Comparison of ENCODE assay signal across 28 cellular contexts in the genomic region with DNA sequence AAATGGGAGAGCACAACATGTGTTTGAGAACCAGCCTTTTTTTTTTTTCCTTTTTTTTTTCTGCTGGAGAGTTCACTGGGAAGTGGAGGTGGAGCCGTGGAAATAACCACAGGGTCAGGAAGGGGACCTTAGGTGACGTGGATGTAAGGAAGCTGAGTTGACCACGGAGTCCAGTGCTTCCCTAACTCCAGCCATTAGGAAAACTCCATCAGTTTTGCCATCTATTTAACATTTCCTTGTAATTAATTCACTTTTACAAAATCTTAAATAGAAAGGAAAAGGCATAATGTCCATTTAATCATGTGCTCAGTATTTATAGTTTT. TPM values are rescaled to one million over a fixed set of nuclear protein-coding genes. Genes with fewer than 3 reads are reported as not detected.
DNase-seq lines count a peak whose midpoint lies in the region; TF ChIP-seq lines count a peak whose summit lies in the region.
"Had no signal": no experiment of that assay in that cellular context is flagged by ENCODE, and none has a peak within 500 bp of the region (broad histone marks: within the 10 kb centered on the region; RNA-seq: fewer than 3 reads in every experiment).

No MANE protein-coding gene starts in this region.

- H3K36me3 ChIP-seq in neural progenitor cell (no peaks in the 10 kb centered on the region), esophagus squamous epithelium (peaks cover 0 to 6% (median 0%) of the 10 kb centered on the region in 3 donors)
- H3K36me3 ChIP-seq: Peyer's patch, transverse colon had no signal

- H3K9me3 ChIP-seq in neural progenitor cell (ENCODE audit: low read depth) (no peaks in the 10 kb centered on the region), esophagus squamous epithelium (no peaks in the 10 kb centered on the region)
- H3K9me3 ChIP-seq: Peyer's patch, right atrium auricular region, SJSA1, stomach, transverse colon had no signal

- peaks cover 28% of the 10 kb centered on the region for H3F3A ChIP-seq in neural progenitor cell (ENCODE audit: low read depth)

- H3K27ac Mint-ChIP-seq in activated CD4-positive, alpha-beta memory T cell treated with anti-CD3 and anti-CD28 coated beads for 36 hours: no peak overlapping the region
- no peak overlapping the region for H3K27ac Mint-ChIP-seq in activated CD4-positive, alpha-beta memory T cell treated with anti-CD3 and anti-CD28 coated beads, Interleukin-2, amount 10 ng/mL, durations not matched to agents 7 days and 5 days
- peak overlapping the region; percentile 26 for H3K27ac Mint-ChIP-seq in neural progenitor cell

- H3K4me1 ChIP-seq in neural progenitor cell (peaks cover 16% of the 10 kb centered on the region), esophagus squamous epithelium (peaks cover 26 to 37% (median 30%) of the 10 kb centered on the region in 3 donors)

- TF ChIP-seq CTCF in fibroblast of villous mesenchyme (IDR thresholded peaks at IDR 0.05; ENCODE audit: insufficient read depth, low read depth, low read length) (no peak), neural progenitor cell (IDR thresholded peaks at IDR 0.05) (no peak), esophagus squamous epithelium (IDR thresholded peaks at IDR 0.05) (no peak), GM13977 (IDR thresholded peaks at IDR 0.05; ENCODE audit: extremely low read depth, insufficient read depth, missing control alignments) (no peak)

- peaks cover 8% of the 10 kb centered on the region for H3K36me3 Mint-ChIP-seq in activated CD4-positive, alpha-beta memory T cell treated with anti-CD3 and anti-CD28 coated beads for 36 hours
- H3K36me3 Mint-ChIP-seq in activated CD4-positive, alpha-beta memory T cell treated with anti-CD3 and anti-CD28 coated beads, Interleukin-2, amount 10 ng/mL, durations not matched to agents 7 days and 5 days (ENCODE audit: low read depth): peaks cover 13% of the 10 kb centered on the region
- no peaks in the 10 kb centered on the region for H3K36me3 Mint-ChIP-seq in neural progenitor cell

- H3K27ac ChIP-seq in neural progenitor cell (no peak overlapping the region), esophagus squamous epithelium (no peak overlapping the region)
- H3K27ac ChIP-seq: dorsolateral prefrontal cortex, epithelial cell of prostate, Peyer's patch, right atrium auricular region, SJSA1, stomach, transverse colon had no signal

- peaks cover 24% of the 10 kb centered on the region for H4K20me1 ChIP-seq in neural progenitor cell (ENCODE audit: low read depth)

- CTCF ChIA-PET in activated CD4-positive, alpha-beta memory T cell treated with anti-CD3 and anti-CD28 coated beads for 36 hours (lab: Charles Lee): no interaction called here
- CTCF ChIA-PET in activated CD4-positive, alpha-beta memory T cell treated with anti-CD3 and anti-CD28 coated beads, Interleukin-2, amount 10 ng/mL, durations not matched to agents 7 days and 5 days (lab: Charles Lee): no interaction called here

- H3K4me1 Mint-ChIP-seq in activated CD4-positive, alpha-beta memory T cell treated with anti-CD3 and anti-CD28 coated beads for 36 hours (ENCODE audit: low read depth): peaks cover 23% of the 10 kb centered on the region
- peaks cover 35% of the 10 kb centered on the region for H3K4me1 Mint-ChIP-seq in activated CD4-positive, alpha-beta memory T cell treated with anti-CD3 and anti-CD28 coated beads, Interleukin-2, amount 10 ng/mL, durations not matched to agents 7 days and 5 days
- H3K4me1 Mint-ChIP-seq in neural progenitor cell: peaks cover 25% of the 10 kb centered on the region

- H3K4me3 Mint-ChIP-seq in activated CD4-positive, alpha-beta memory T cell treated with anti-CD3 and anti-CD28 coated beads for 36 hours: peak overlapping the region; percentile 47
- no peak overlapping the region for H3K4me3 Mint-ChIP-seq in activated CD4-positive, alpha-beta memory T cell treated with anti-CD3 and anti-CD28 coated beads, Interleukin-2, amount 10 ng/mL, durations not matched to agents 7 days and 5 days
- peak overlapping the region; percentile 90 for H3K4me3 Mint-ChIP-seq in neural progenitor cell

- H3K4me2 ChIP-seq in neural progenitor cell: no peak overlapping the region

- 34 to 59% methylated on average over 3 of the region's 3 CpGs for WGBS in esophagus squamous epithelium, 2 donors

- H2AFZ ChIP-seq in neural progenitor cell (replicated peaks): no peak overlapping the region

- H3K4me3 ChIP-seq in fibroblast of villous mesenchyme (ENCODE audit: low read depth, low read length): no peak overlapping the region
- H3K4me3 ChIP-seq in neural progenitor cell: no peak overlapping the region
- no peak overlapping the region for H3K4me3 ChIP-seq in esophagus squamous epithelium
- H3K4me3 ChIP-seq: Peyer's patch, right atrium auricular region, SJSA1, stomach, transverse colon had no signal

- in situ Hi-C loops in GM13977 (cut with MboI; ENCODE audit: low pct_unique_long_range_greater_than_20kb, low sequenced_read_pairs, unreplicated experiment): no loop called here

- peaks cover 1% of the 10 kb centered on the region for H3K27me3 Mint-ChIP-seq in activated CD4-positive, alpha-beta memory T cell treated with anti-CD3 and anti-CD28 coated beads for 36 hours
- H3K27me3 Mint-ChIP-seq in activated CD4-positive, alpha-beta memory T cell treated with anti-CD3 and anti-CD28 coated beads, Interleukin-2, amount 10 ng/mL, durations not matched to agents 7 days and 5 days: peaks cover 17% of the 10 kb centered on the region
- peaks cover 16% of the 10 kb centered on the region for H3K27me3 Mint-ChIP-seq in neural progenitor cell (ENCODE audit: insufficient read depth, low read depth)

- POLR2A ChIA-PET in activated CD4-positive, alpha-beta memory T cell treated with anti-CD3 and anti-CD28 coated beads for 36 hours (lab: Charles Lee): no interaction called here
- POLR2A ChIA-PET in activated CD4-positive, alpha-beta memory T cell treated with anti-CD3 and anti-CD28 coated beads, Interleukin-2, amount 10 ng/mL, durations not matched to agents 7 days and 5 days (lab: Charles Lee): no interaction called here

- no peak for TF ChIP-seq POLR2A in esophagus squamous epithelium (IDR thresholded peaks at IDR 0.05)

- peaks cover 9% of the 10 kb centered on the region for H3K79me2 ChIP-seq in neural progenitor cell (ENCODE audit: low read depth)

- no peaks in the 10 kb centered on the region for H3K9me3 Mint-ChIP-seq in activated CD4-positive, alpha-beta memory T cell treated with anti-CD3 and anti-CD28 coated beads for 36 hours
- no peaks in the 10 kb centered on the region for H3K9me3 Mint-ChIP-seq in activated CD4-positive, alpha-beta memory T cell treated with anti-CD3 and anti-CD28 coated beads, Interleukin-2, amount 10 ng/mL, durations not matched to agents 7 days and 5 days
- H3K9me3 Mint-ChIP-seq in neural progenitor cell: no peaks in the 10 kb centered on the region

- H3K9ac ChIP-seq in neural progenitor cell: no peak overlapping the region

- DNase-seq in activated CD4-positive, alpha-beta memory T cell treated with anti-CD3 and anti-CD28 coated beads for 36 hours: no peak
- DNase-seq in activated CD4-positive, alpha-beta memory T cell treated with anti-CD3 and anti-CD28 coated beads, Interleukin-2, amount 10 ng/mL, durations not matched to agents 7 days and 5 days: no peak
- peak; percentile 6 for DNase-seq in LHCN-M2 (ENCODE audit: low read depth)
- peak; percentile 27 for DNase-seq in fibroblast of villous mesenchyme (ENCODE audit: low read depth)
- no peak for DNase-seq in neural progenitor cell (ENCODE audit: low spot score)
- DNase-seq in esophagus squamous epithelium (lab: John Stamatoyannopoulos, UW): no peak
- DNase-seq in GM13977 (ENCODE audit: low spot score): no peak
- DNase-seq in kidney tubule cell (ENCODE audit: low spot score): no peak
- DNase-seq: activated CD4-positive, alpha-beta T cell treated with anti-CD3 and anti-CD28 coated beads for 48 hours; activated CD8-positive, alpha-beta memory T cell treated with anti-CD3 and anti-CD28 coated beads, Interleukin-2, amount 50 U/mL, for 4 hours; foreskin melanocyte; hypothalamus; NCI-H1436; NCI-H510A; stimulated activated CD4-positive, alpha-beta T cell treated with anti-CD3 and anti-CD28 coated beads, Interleukin-12 subunit alpha, Interleukin-12 subunit beta, amount 100 ng/mL, for 4 hours; stimulated activated CD4-positive, alpha-beta T cell treated with anti-CD3 and anti-CD28 coated beads, Interleukin-4, amount 100 ng/mL, for 4 hours; stomach; T-helper 1 cell; transverse colon had no signal

- peaks cover 52% of the 10 kb centered on the region for H3K27me3 ChIP-seq in neural progenitor cell
- H3K27me3 ChIP-seq in esophagus squamous epithelium: peaks cover 0 to 49% (median 0%) of the 10 kb centered on the region in 4 donors
- H3K27me3 ChIP-seq: dorsolateral prefrontal cortex, Peyer's patch, right atrium auricular region had no signal

- intact Hi-C loops in activated CD4-positive, alpha-beta memory T cell treated with anti-CD3 and anti-CD28 coated beads for 36 hours (cut with micrococcal nuclease): no loop called here
- intact Hi-C loops in esophagus squamous epithelium (cut with DNase I): no loop called here

RNA-seq across cellular contexts. Expression of gene CDK2AP2, which starts 2.0 kb away (rescaled TPM):
- 10 to 100 TPM; 82.7 to 84.7 TPM for total RNA-seq in activated CD4-positive, alpha-beta memory T cell treated with anti-CD3 and anti-CD28 coated beads for 36 hours
- total RNA-seq in activated CD4-positive, alpha-beta memory T cell treated with anti-CD3 and anti-CD28 coated beads, Interleukin-2, amount 10 ng/mL, durations not matched to agents 7 days and 5 days: 100 to 1,000 TPM; 116 to 119 TPM
- 31.9 and 34.0 TPM in 2 replicates for total RNA-seq in LHCN-M2 (2014; rRNA removed)
- polyA plus RNA-seq in LHCN-M2 (2012): 37.7 TPM
- total RNA-seq in fibroblast of villous mesenchyme: 13.5 and 16.8 TPM in 2 replicates
- total RNA-seq in neural progenitor cell (ENCODE audit: low replicate concordance): 2.1 and 17.1 TPM in 2 replicates
- total RNA-seq in esophagus squamous epithelium: 10 to 100 TPM; 32.0 to 55.2 (median 38.1) TPM

RNA-seq across cellular contexts. Expression of gene PITPNM1, which starts 4.8 kb away (rescaled TPM):
- total RNA-seq in activated CD4-positive, alpha-beta memory T cell treated with anti-CD3 and anti-CD28 coated beads for 36 hours: 100 to 1,000 TPM; 139 to 143 TPM
- 100 to 1,000 TPM; 116 to 120 TPM for total RNA-seq in activated CD4-positive, alpha-beta memory T cell treated with anti-CD3 and anti-CD28 coated beads, Interleukin-2, amount 10 ng/mL, durations not matched to agents 7 days and 5 days
- total RNA-seq in LHCN-M2 (2014; rRNA removed) (34.5 and 41.2 TPM in 2 replicates), fibroblast of villous mesenchyme (21.9 and 22.9 TPM in 2 replicates), neural progenitor cell (ENCODE audit: low replicate concordance) (7.7 and 32.8 TPM in 2 replicates), esophagus squamous epithelium (10 to 100 TPM; 24.5 to 35.9 (median 28.7) TPM)
- 20.0 TPM for polyA plus RNA-seq in LHCN-M2 (2012)

RNA-seq across cellular contexts. Expression of gene CABP2, which starts 13.3 kb away (rescaled TPM):
- not detected for total RNA-seq in activated CD4-positive, alpha-beta memory T cell treated with anti-CD3 and anti-CD28 coated beads for 36 hours
- total RNA-seq in activated CD4-positive, alpha-beta memory T cell treated with anti-CD3 and anti-CD28 coated beads, Interleukin-2, amount 10 ng/mL, durations not matched to agents 7 days and 5 days: not detected
- total RNA-seq in LHCN-M2 (2014; rRNA removed) (not detected in 2 replicates), fibroblast of villous mesenchyme (not detected in 2 replicates), neural progenitor cell (ENCODE audit: low replicate concordance) (not detected in 2 replicates), esophagus squamous epithelium (not detected)
- polyA plus RNA-seq in LHCN-M2 (2012): not detected
- total RNA-seq: A172, dorsolateral prefrontal cortex, lower leg skin, mucosa of gallbladder, osteoblast, Peyer's patch, right atrium auricular region, SJSA1, stomach, transverse colon had no signal
- polyA plus RNA-seq: stomach had no signal

RNA-seq across cellular contexts. Expression of gene AIP, which starts 27.2 kb away (rescaled TPM):
- 100 to 1,000 TPM; 160 to 169 TPM for total RNA-seq in activated CD4-positive, alpha-beta memory T cell treated with anti-CD3 and anti-CD28 coated beads for 36 hours
- total RNA-seq in activated CD4-positive, alpha-beta memory T cell treated with anti-CD3 and anti-CD28 coated beads, Interleukin-2, amount 10 ng/mL, durations not matched to agents 7 days and 5 days: 100 to 1,000 TPM; 152 to 159 TPM
- total RNA-seq in LHCN-M2 (2014; rRNA removed) (73.5 and 78.2 TPM in 2 replicates), fibroblast of villous mesenchyme (42.7 and 55.1 TPM in 2 replicates), neural progenitor cell (ENCODE audit: low replicate concordance) (20.3 and 38.5 TPM in 2 replicates), esophagus squamous epithelium (10 to 100 TPM; 16.8 to 63.3 (median 28.3) TPM)
- 111 TPM for polyA plus RNA-seq in LHCN-M2 (2012)

RNA-seq across cellular contexts. Expression of gene TMEM134, which starts 40.9 kb away (rescaled TPM):
- 10 to 100 TPM; 68.2 to 75.2 TPM for total RNA-seq in activated CD4-positive, alpha-beta memory T cell treated with anti-CD3 and anti-CD28 coated beads for 36 hours
- 10 to 100 TPM; 36.3 to 37.6 TPM for total RNA-seq in activated CD4-positive, alpha-beta memory T cell treated with anti-CD3 and anti-CD28 coated beads, Interleukin-2, amount 10 ng/mL, durations not matched to agents 7 days and 5 days
- total RNA-seq in LHCN-M2 (2014; rRNA removed) (45.6 and 47.5 TPM in 2 replicates), fibroblast of villous mesenchyme (18.4 and 18.6 TPM in 2 replicates), neural progenitor cell (ENCODE audit: low replicate concordance) (68.1 and 88.8 TPM in 2 replicates), esophagus squamous epithelium (100 to 1,000 TPM; 109 to 205 (median 145) TPM)
- polyA plus RNA-seq in LHCN-M2 (2012): 68.9 TPM

Comparison
In these comparisons a context has a peak if more than half of its experiments do, and no peak if none do; other contexts are left out.
1. DNase-seq: peak in LHCN-M2 (single experiment) and fibroblast of villous mesenchyme (single experiment); none in activated CD4-positive, alpha-beta memory T cell treated with anti-CD3 and anti-CD28 coated beads for 36 hours (single experiment), activated CD4-positive, alpha-beta memory T cell treated with anti-CD3 and anti-CD28 coated beads, Interleukin-2, amount 10 ng/mL, durations not matched to agents 7 days and 5 days (single experiment), neural progenitor cell (single experiment), esophagus squamous epithelium (single experiment), GM13977 (single experiment) and kidney tubule cell (single experiment).